ENCODE assay signal across 1 cellular context in genomic region chr16:72878301-72879269, GRCh38.
TF ChIP-seq lines count a peak whose summit lies in the region.

No MANE protein-coding gene starts in this region.

TF ChIP-seq in H1, 55 proteins besides CTCF, POLR2A, EP300 and RAD21:
- no peak for TF ChIP-seq CHD1 (IDR thresholded peaks at IDR 0.05; ENCODE audit: low read depth, low read length)
- TF ChIP-seq NRF1 (IDR thresholded peaks at IDR 0.05; ENCODE audit: low read depth, low read length) = no peak
- TF ChIP-seq BCL11A (IDR thresholded peaks at IDR 0.05; ENCODE audit: low read depth in 2 of 2, low read length in 2 of 2) = no peak
- no peak for TF ChIP-seq ATF2 (IDR thresholded peaks at IDR 0.05; ENCODE audit: low read length)
- no peak for TF ChIP-seq PHF8 (conservative IDR thresholded peaks at IDR 0.05; ENCODE audit: low read depth, low read length)
- TF ChIP-seq SAP30 (IDR thresholded peaks at IDR 0.05; ENCODE audit: insufficient read depth, insufficient replicate concordance, low read length) = no peak
- no peak for TF ChIP-seq CEBPB (IDR thresholded peaks at IDR 0.05; ENCODE audit: low read depth, low read length)
- no peak for TF ChIP-seq SIN3A (conservative IDR thresholded peaks at IDR 0.05 in 1 of 2, IDR thresholded peaks at IDR 0.05 in 1 of 2; ENCODE audit: low read depth in 1 of 2, low read length in 2 of 2)
- TF ChIP-seq BACH1 (IDR thresholded peaks at IDR 0.05; ENCODE audit: low read length) = no peak
- TF ChIP-seq MAX (IDR thresholded peaks at IDR 0.05) = no peak
- TF ChIP-seq CHD7 (IDR thresholded peaks at IDR 0.05; ENCODE audit: insufficient replicate concordance, low read length) = no peak
- TF ChIP-seq NANOG (IDR thresholded peaks at IDR 0.05; ENCODE audit: insufficient read depth, low read depth, low read length, poor library complexity, severe bottlenecking) = no peak
- TF ChIP-seq FOSL1 (IDR thresholded peaks at IDR 0.05; ENCODE audit: insufficient read depth, low read depth, low read length) = no peak
- TF ChIP-seq KDM1A (IDR thresholded peaks at IDR 0.05; ENCODE audit: borderline replicate concordance, low read length) = no peak
- TF ChIP-seq RBBP5 (IDR thresholded peaks at IDR 0.05; ENCODE audit: borderline replicate concordance, low read depth, low read length) = no peak
- no peak for TF ChIP-seq KDM4A (IDR thresholded peaks at IDR 0.05; ENCODE audit: low read depth, low read length, severe bottlenecking)
- no peak for TF ChIP-seq EZH2 (IDR thresholded peaks at IDR 0.05; ENCODE audit: low read depth, low read length, severe bottlenecking)
- no peak for TF ChIP-seq CTBP2 (IDR thresholded peaks at IDR 0.05; ENCODE audit: borderline replicate concordance, insufficient read depth, insufficient read length, low read length)
- no peak for TF ChIP-seq HDAC6 (IDR thresholded peaks at IDR 0.05; ENCODE audit: low read depth, low read length)
